In genomic region chr3:51392301-51393095, GRCh38 we compare ENCODE assay signal across 1 cellular context.
TF ChIP-seq lines count a peak whose summit lies in the region.

No MANE protein-coding gene starts in this region.

TF ChIP-seq in GM23338, 12 proteins besides CTCF, POLR2A, EP300 and RAD21 (continued from another document):
- no peak for TF ChIP-seq ZNF462 (CRISPR knock-in tag; IDR thresholded peaks at IDR 0.05)
- TF ChIP-seq POLR2AphosphoS5 (IDR thresholded peaks at IDR 0.05; ENCODE audit: low read depth): no peak
